15 cellular contexts compared by ENCODE assay signal in the genomic region with DNA sequence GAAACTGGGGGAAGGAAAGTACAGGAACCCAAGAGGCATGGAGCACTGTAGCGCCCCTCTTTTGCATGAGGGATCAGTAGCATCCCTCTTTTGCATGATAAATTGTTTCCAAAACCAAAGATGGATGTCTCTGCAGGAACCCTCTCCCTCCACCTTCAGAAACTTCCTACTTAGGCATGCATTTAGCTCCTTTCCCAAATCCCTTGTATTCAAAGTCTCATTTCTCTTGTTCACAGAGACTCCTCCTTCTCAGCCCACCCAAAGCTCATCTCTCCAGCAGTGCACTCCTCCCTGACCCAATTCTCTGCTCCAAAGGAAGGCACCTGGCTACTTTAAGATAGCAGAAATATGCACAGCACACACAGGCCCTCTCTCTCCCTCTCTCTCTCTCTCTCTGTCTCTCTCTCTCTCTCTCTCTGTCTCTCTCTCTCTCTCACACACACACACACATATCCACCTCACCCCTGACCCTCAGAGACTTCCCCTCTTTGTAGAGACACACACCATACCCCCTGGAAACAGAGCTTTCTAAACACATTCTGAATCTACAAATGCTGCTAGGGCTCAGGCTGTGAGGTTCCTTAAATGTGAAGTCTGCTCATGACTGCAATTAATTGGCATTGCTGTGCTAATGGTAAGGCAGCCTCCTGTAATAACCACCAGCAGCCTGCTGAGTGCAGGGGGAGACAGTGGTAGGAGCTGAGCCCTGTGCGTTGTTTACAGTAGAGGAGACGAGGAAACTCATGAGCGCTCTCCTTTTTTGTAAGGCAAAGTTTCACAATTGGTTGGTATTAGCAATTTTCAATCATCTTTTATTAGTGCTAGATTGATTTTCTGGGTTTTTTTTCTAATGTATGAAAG.
DNase-seq lines count a peak whose midpoint lies in the region; ATAC-seq and TF ChIP-seq lines count a peak whose summit lies in the region.
"Had no signal": no experiment of that assay in that cellular context is flagged by ENCODE, and none has a peak within 500 bp of the region (broad histone marks: within the 10 kb centered on the region; RNA-seq: fewer than 3 reads in every experiment).

No MANE protein-coding gene starts in this region.

- TF ChIP-seq EP300 in gastroesophageal sphincter (IDR thresholded peaks at IDR 0.05): no peak

- H3K27me3 ChIP-seq in NT2/D1 (ENCODE audit: insufficient read depth, insufficient read length) (no peaks in the 10 kb centered on the region), gastroesophageal sphincter (no peaks in the 10 kb centered on the region)
- H3K27me3 ChIP-seq: esophagus squamous epithelium had no signal

- no peak for TF ChIP-seq POLR2A in gastroesophageal sphincter (IDR thresholded peaks at IDR 0.05)

- H3K9me3 ChIP-seq in NT2/D1 (ENCODE audit: insufficient read depth, low read length) (no peaks in the 10 kb centered on the region), gastroesophageal sphincter (no peaks in the 10 kb centered on the region)
- H3K9me3 ChIP-seq: esophagus squamous epithelium had no signal

- WGBS in gastroesophageal sphincter (ENCODE audit: low coverage in 1 of 2), 2 donors: 19 to 54% methylated on average over 4 of the region's 4 CpGs

- no peaks in the 10 kb centered on the region for H3K4me1 ChIP-seq in NT2/D1 (ENCODE audit: insufficient read depth, insufficient read length)
- peaks cover 5 to 23% (median 9%) of the 10 kb centered on the region in 3 donors for H3K4me1 ChIP-seq in gastroesophageal sphincter

- no peak overlapping the region for H3K9ac ChIP-seq in NT2/D1 (ENCODE audit: insufficient read length, low read depth)

- TF ChIP-seq CTCF in gastroesophageal sphincter (IDR thresholded peaks at IDR 0.05): peak in 3 of 4 experiments; percentile 11 to 46 (median 13)

- DNase-seq in DMS153 (lab: John Stamatoyannopoulos, UW) (peak; percentile 11), DMS153 treated with DMSO at 0.1 percent for 48 hours (lab: John Stamatoyannopoulos, UW; ENCODE audit: unreplicated experiment) (no peak), NT2/D1 (ENCODE audit: low read depth, low spot score) (peak; percentile 63), retina (peak; percentile 68), NCI-H446 treated with DMSO at 0.1 percent for 48 hours (lab: John Stamatoyannopoulos, UW) (no peak), NCI-H526 treated with DMSO at 0.1 percent for 48 hours (lab: John Stamatoyannopoulos, UW) (no peak), mesenteric fat pad (ENCODE audit: low spot score) (no peak)
- DNase-seq: activated CD4-positive, alpha-beta T cell treated with anti-CD3 and anti-CD28 coated beads for 48 hours; activated effector memory CD4-positive, alpha-beta T cell treated with anti-CD3 and anti-CD28 coated beads, Interleukin-2, amount 50 U/mL, for 16 hours; central memory CD4-positive, alpha-beta T cell; esophagus squamous epithelium; kidney; NCI-H526 had no signal

- no peak overlapping the region for H3K4me3 ChIP-seq in NT2/D1 (ENCODE audit: insufficient read length, low read depth)
- H3K4me3 ChIP-seq in gastroesophageal sphincter: no peak overlapping the region
- H3K4me3 ChIP-seq: esophagus squamous epithelium had no signal

- ATAC-seq in gastroesophageal sphincter: peak; percentile 47

- peak overlapping the region; percentile 3 to 75 (median 51) for H3K27ac ChIP-seq in gastroesophageal sphincter
- H3K27ac ChIP-seq: 22Rv1 had no signal

- H3K36me3 ChIP-seq in NT2/D1 (ENCODE audit: insufficient read depth, insufficient read length, low read length) (no peaks in the 10 kb centered on the region), gastroesophageal sphincter (no peaks in the 10 kb centered on the region)
- H3K36me3 ChIP-seq: esophagus squamous epithelium had no signal

Comparison
In these comparisons a context has a peak if more than half of its experiments do, and no peak if none do; other contexts are left out.
1. DNase-seq: peak in DMS153 (single experiment), NT2/D1 (single experiment) and retina (single experiment); none in DMS153 treated with DMSO at 0.1 percent for 48 hours (single experiment), NCI-H446 treated with DMSO at 0.1 percent for 48 hours (single experiment), NCI-H526 treated with DMSO at 0.1 percent for 48 hours (single experiment) and mesenteric fat pad (single experiment).